Comparison of ENCODE assay signal across 8 cellular contexts in the genomic region with DNA sequence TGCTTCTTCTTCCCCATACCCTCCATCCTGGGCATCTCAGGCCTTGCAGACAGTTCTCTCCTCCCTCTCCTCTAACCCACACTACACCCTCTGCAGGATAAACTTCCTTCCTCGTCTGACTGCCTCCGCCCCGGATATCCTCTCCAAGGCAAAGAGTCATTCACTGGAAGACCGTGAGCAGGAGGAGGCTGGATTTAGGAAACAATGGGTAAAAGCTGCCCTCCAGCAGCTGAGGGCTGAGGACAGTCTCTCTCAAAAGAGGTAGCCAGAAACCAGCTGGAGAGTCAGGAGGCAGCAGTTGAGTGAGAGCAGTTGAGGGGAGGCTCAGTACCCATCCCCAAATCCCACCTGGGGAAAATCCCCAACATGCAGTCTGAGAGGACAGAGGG. TPM values are rescaled to one million over a fixed set of nuclear protein-coding genes. Genes with fewer than 3 reads are reported as not detected.
DNase-seq lines count a peak whose midpoint lies in the region; ATAC-seq and TF ChIP-seq lines count a peak whose summit lies in the region.

No MANE protein-coding gene starts in this region.

- H3K36me3 Mint-ChIP-seq in Calu3 (ENCODE audit: insufficient read depth, unreplicated experiment), result peaks cover 44% of the 10 kb centered on the region
- peaks cover 4% of the 10 kb centered on the region for H3K36me3 Mint-ChIP-seq in activated naive CD8-positive, alpha-beta T cell treated with anti-CD3 and anti-CD28 coated beads, Interleukin-2, amount 10 ng/mL, durations not matched to agents 7 days and 5 days
- no peaks in the 10 kb centered on the region for H3K36me3 Mint-ChIP-seq in immature natural killer cell

- H3K27ac ChIP-seq in substantia nigra (ENCODE audit: low read depth, low read length, poor library complexity, severe bottlenecking), result peak overlapping the region; percentile 98

- intact Hi-C loops in Calu3 (cut with micrococcal nuclease; ENCODE audit: unreplicated experiment), result no loop called here

- no TSS peak for BruUV-seq in Calu3 (replicated peaks; lab: Mats Ljungman, UMichigan)

- POLR2A ChIA-PET in activated naive CD8-positive, alpha-beta T cell treated with anti-CD3 and anti-CD28 coated beads, Interleukin-2, amount 10 ng/mL, durations not matched to agents 7 days and 5 days (lab: Charles Lee), result interaction anchor here (1.0 kb wide), 1 partner anchor 16 kb away, joined by 4 read pairs; no protein-coding TSS in a partner anchor

- TF ChIP-seq CTCF in Calu3 (IDR thresholded peaks at IDR 0.05; ENCODE audit: unreplicated experiment), result no peak

- H3K4me1 Mint-ChIP-seq in Calu3 (ENCODE audit: low read depth, unreplicated experiment), result peaks cover 53% of the 10 kb centered on the region
- peaks cover 43% of the 10 kb centered on the region for H3K4me1 Mint-ChIP-seq in activated naive CD8-positive, alpha-beta T cell treated with anti-CD3 and anti-CD28 coated beads, Interleukin-2, amount 10 ng/mL, durations not matched to agents 7 days and 5 days
- H3K4me1 Mint-ChIP-seq in immature natural killer cell, result peaks cover 29 to 35% of the 10 kb centered on the region in 2 donors

- DNase-seq in Calu3 (peak; percentile 50), Kasumi-1 (lab: John Stamatoyannopoulos, UW) (peak; percentile 72), immature natural killer cell (no peak), substantia nigra (lab: John Stamatoyannopoulos, UW) (peak in 1 of 49 donors; percentile 27), LoVo (ENCODE audit: low spot score) (no peak)
- DNase-seq in activated naive CD8-positive, alpha-beta T cell treated with anti-CD3 and anti-CD28 coated beads, Interleukin-2, amount 10 ng/mL, durations not matched to agents 7 days and 5 days, result no peak

- H3K27ac Mint-ChIP-seq in Calu3 (ENCODE audit: unreplicated experiment) (peak overlapping the region; percentile 50), immature natural killer cell (peak overlapping the region in 5 of 6 donors; percentile 49 to 86 (median 79))
- peak overlapping the region; percentile 37 for H3K27ac Mint-ChIP-seq in activated naive CD8-positive, alpha-beta T cell treated with anti-CD3 and anti-CD28 coated beads, Interleukin-2, amount 10 ng/mL, durations not matched to agents 7 days and 5 days

- H3K4me3 Mint-ChIP-seq in Calu3 (ENCODE audit: low read depth, unreplicated experiment) (peak overlapping the region; percentile 63), immature natural killer cell (peak overlapping the region; percentile 88 to 93 (median 91))
- peak overlapping the region; percentile 94 for H3K4me3 Mint-ChIP-seq in activated naive CD8-positive, alpha-beta T cell treated with anti-CD3 and anti-CD28 coated beads, Interleukin-2, amount 10 ng/mL, durations not matched to agents 7 days and 5 days

- no peaks in the 10 kb centered on the region for H3K27me3 Mint-ChIP-seq in Calu3 (ENCODE audit: unreplicated experiment)
- no peaks in the 10 kb centered on the region for H3K27me3 Mint-ChIP-seq in activated naive CD8-positive, alpha-beta T cell treated with anti-CD3 and anti-CD28 coated beads, Interleukin-2, amount 10 ng/mL, durations not matched to agents 7 days and 5 days
- peaks cover 0 to 4% (median 0%) of the 10 kb centered on the region in 3 donors for H3K27me3 Mint-ChIP-seq in immature natural killer cell (ENCODE audit: low read depth in 3 of 3)

- CTCF ChIA-PET in Calu3 (lab: Charles Lee), result interaction anchor here (0.9 to 4.5 kb wide), 2 partner anchors 14 to 24 kb away, joined by 3 to 27 read pairs; no protein-coding TSS in a partner anchor

- H3K9me3 Mint-ChIP-seq in Calu3 (ENCODE audit: low read depth, unreplicated experiment), result no peaks in the 10 kb centered on the region
- no peaks in the 10 kb centered on the region for H3K9me3 Mint-ChIP-seq in activated naive CD8-positive, alpha-beta T cell treated with anti-CD3 and anti-CD28 coated beads, Interleukin-2, amount 10 ng/mL, durations not matched to agents 7 days and 5 days
- no peaks in the 10 kb centered on the region for H3K9me3 Mint-ChIP-seq in immature natural killer cell

- ATAC-seq in activated naive CD8-positive, alpha-beta T cell treated with anti-CD3 and anti-CD28 coated beads, Interleukin-2, amount 10 ng/mL, durations not matched to agents 7 days and 5 days (ENCODE audit: low read depth), result no peak
- no peak for ATAC-seq in HG03039 (IDR thresholded peaks at IDR 0.05; ENCODE audit: unreplicated experiment)
- ATAC-seq in GM19452 (IDR thresholded peaks at IDR 0.05; ENCODE audit: unreplicated experiment), result no peak

RNA-seq across cellular contexts. Expression of gene CSRP1, which starts 1.4 kb away (rescaled TPM):
- total RNA-seq in Calu3 (2022), result 69.9 and 73.5 TPM in 2 replicates
- total RNA-seq in activated naive CD8-positive, alpha-beta T cell treated with anti-CD3 and anti-CD28 coated beads, Interleukin-2, amount 10 ng/mL, durations not matched to agents 7 days and 5 days, result 10 to 100 TPM; 61.2 to 66.0 TPM
- polyA plus RNA-seq in immature natural killer cell, result 10 to 100 TPM; 58.0 to 72.9 (median 61.8) TPM

RNA-seq across cellular contexts. Expression of gene NAV1, which starts 33.4 kb away (rescaled TPM):
- total RNA-seq in Calu3 (2022), result 13.1 and 24.8 TPM in 2 replicates
- total RNA-seq in activated naive CD8-positive, alpha-beta T cell treated with anti-CD3 and anti-CD28 coated beads, Interleukin-2, amount 10 ng/mL, durations not matched to agents 7 days and 5 days, result 1 to 10 TPM; 2.5 to 3.2 TPM
- polyA plus RNA-seq in immature natural killer cell, result under 1 TPM in 2 of 3 donors, not detected in 1; 0.23 to 0.56 TPM

RNA-seq across cellular contexts. Expression of gene PHLDA3, which starts 36.5 kb away (rescaled TPM):
- total RNA-seq in Calu3 (2022), result 31.1 and 36.7 TPM in 2 replicates
- 10 to 100 TPM; 11.3 to 13.2 TPM for total RNA-seq in activated naive CD8-positive, alpha-beta T cell treated with anti-CD3 and anti-CD28 coated beads, Interleukin-2, amount 10 ng/mL, durations not matched to agents 7 days and 5 days
- 10 to 100 TPM in 1 of 3 donors, under 1 TPM in 1, not detected in 1; 0.62 to 10.8 TPM for polyA plus RNA-seq in immature natural killer cell

Comparison
In these comparisons a context has a peak if more than half of its experiments do, and no peak if none do; other contexts are left out.
1. DNase-seq: peak in Calu3 (single experiment) and Kasumi-1 (2 of 2); none in activated naive CD8-positive, alpha-beta T cell treated with anti-CD3 and anti-CD28 coated beads, Interleukin-2, amount 10 ng/mL, durations not matched to agents 7 days and 5 days (single experiment), immature natural killer cell (0 of 3) and LoVo (single experiment).
2. Peak in every context shown above with its lines, with median percentiles within 50 percentile points of each other: H3K27ac Mint-ChIP-seq and H3K4me3 Mint-ChIP-seq.